In genomic region chr2:226637383-226637782, GRCh38 we compare ENCODE assay signal across 16 cellular contexts.
A peak's percentile ranks its signal among the peaks of the same experiment; 100 is the strongest.
DNase-seq lines count a peak whose midpoint lies in the region; ATAC-seq and TF ChIP-seq lines count a peak whose summit lies in the region.
"Had no signal": no experiment of that assay in that cellular context is flagged by ENCODE, and none has a peak within 500 bp of the region (broad histone marks: within the 10 kb centered on the region; RNA-seq: fewer than 3 reads in every experiment).

No MANE protein-coding gene starts in this region.

- no peak overlapping the region for H3K4ac ChIP-seq in mesenchymal stem cell (ENCODE audit: low read depth in 1 of 2, low read length in 2 of 2)

- H3K36me3 ChIP-seq in HCT116 (ENCODE audit: control insufficient read depth in 1 of 2, insufficient read depth in 2 of 2, low read length in 2 of 2) (peaks cover 0 to 48% of the 10 kb centered on the region in 2 experiments; a peak in 2 of 4 replicates), mesenchymal stem cell (ENCODE audit: control insufficient read depth in 1 of 2, insufficient read depth in 2 of 2, low read depth in 1 of 2, low read length in 2 of 2) (no peaks in the 10 kb centered on the region), PC-3 (ENCODE audit: low read depth, low read length) (no peaks in the 10 kb centered on the region), left ventricle myocardium inferior (no peaks in the 10 kb centered on the region)
- H3K36me3 ChIP-seq: BE2C, BLaER1 had no signal

- H3K9me3 ChIP-seq in HCT116 (ENCODE audit: control insufficient read depth in 1 of 2, insufficient read depth in 1 of 2, low read depth in 1 of 2, low read length in 2 of 2) (peaks cover 5 to 17% of the 10 kb centered on the region in 2 experiments; a peak in 2 of 4 replicates), mesenchymal stem cell (ENCODE audit: control insufficient read depth, low read length) (peaks cover 9% of the 10 kb centered on the region), PC-3 (ENCODE audit: low read length) (no peaks in the 10 kb centered on the region), left ventricle myocardium inferior (replicated peaks) (peaks cover 12% of the 10 kb centered on the region)
- H3K9me3 ChIP-seq: BE2C had no signal

- peak overlapping the region; percentile 42 to 81 for H2BK12ac ChIP-seq in mesenchymal stem cell (ENCODE audit: low read length in 2 of 2)

- TF ChIP-seq CTCF in HCT116 (IDR thresholded peaks at IDR 0.05 in 2 of 3, conservative IDR thresholded peaks at IDR 0.05 in 1 of 3; ENCODE audit: borderline replicate concordance in 1 of 3, insufficient read depth in 1 of 3, low read depth in 2 of 3, low read length in 2 of 3) (no peak), PC-3 (conservative IDR thresholded peaks at IDR 0.05; ENCODE audit: low read depth, low read length) (no peak), left ventricle myocardium inferior (IDR thresholded peaks at IDR 0.05; ENCODE audit: borderline replicate concordance) (no peak)

- POLR2A ChIA-PET in HCT116 (lab: Charles Lee) (no interaction called here), PC-3 (lab: Charles Lee; ENCODE audit: unreplicated experiment) (no interaction called here)

- H3K27ac ChIP-seq in HCT116 (ENCODE audit: low read depth, low read length) (peak overlapping the region; percentile 58; the same call in 1 of the 2 replicates), mesenchymal stem cell (ENCODE audit: low read length, poor library complexity, severe bottlenecking) (no peak overlapping the region), PC-3 (ENCODE audit: low read length) (no peak overlapping the region), left ventricle myocardium inferior (replicated peaks) (no peak overlapping the region)
- H3K27ac ChIP-seq: BLaER1 had no signal

- H3K4me2 ChIP-seq in HCT116 (ENCODE audit: low read length) (no peak overlapping the region), mesenchymal stem cell (ENCODE audit: low read length, poor library complexity, severe bottlenecking) (no peak overlapping the region), PC-3 (ENCODE audit: low read length) (no peak overlapping the region)
- H3K4me2 ChIP-seq: BLaER1 had no signal

- BruUV-seq in HCT116 (replicated peaks; lab: Mats Ljungman, UMichigan): no TSS peak
- no TSS peak for BruUV-seq in PC-3 (replicated peaks; lab: Mats Ljungman, UMichigan)

- H2BK120ac ChIP-seq in mesenchymal stem cell (ENCODE audit: low read depth, low read length): peak overlapping the region; percentile 77

- no peak overlapping the region for H3K9ac ChIP-seq in HCT116 (ENCODE audit: low read length)
- H3K9ac ChIP-seq in mesenchymal stem cell (ENCODE audit: low read length): no peak overlapping the region
- H3K9ac ChIP-seq in PC-3 (ENCODE audit: low read length): no peak overlapping the region
- H3K9ac ChIP-seq: BLaER1 had no signal

- no peak for DNase-seq in HCT116 (ENCODE audit: low read depth, low spot score)
- no peak for DNase-seq in mesenchymal stem cell
- DNase-seq in PC-3: no peak
- no peak for DNase-seq in left ventricle myocardium inferior
- DNase-seq: 8988T; ACHN; BE2C; C1 segment of cervical spinal cord; CD4-positive, alpha-beta memory T cell; CD4-positive, CD25-positive, alpha-beta regulatory T cell; CD8-positive, alpha-beta memory T cell; COR-L47; DMS79 treated with DMSO at 0.1 percent for 48 hours; GF-D8 had no signal

- CTCF ChIA-PET in HCT116 (lab: Charles Lee): no interaction called here
- CTCF ChIA-PET in PC-3 (lab: Charles Lee): no interaction called here

- 100% methylated on average over 2 of the region's 2 CpGs for WGBS in mesenchymal stem cell

- no peaks in the 10 kb centered on the region for H3F3A ChIP-seq in PC-3 (ENCODE audit: low read length, unreplicated experiment)

- H3K4me3 ChIP-seq in HCT116 (replicated peaks in 1 of 2; ENCODE audit: low read depth in 1 of 2, low read length in 2 of 2) (no peak overlapping the region), mesenchymal stem cell (ENCODE audit: insufficient read depth in 1 of 2, low read depth in 1 of 2, low read length in 2 of 2) (no peak overlapping the region), PC-3 (ENCODE audit: low read length) (no peak overlapping the region), left ventricle myocardium inferior (no peak overlapping the region)
- H3K4me3 ChIP-seq: BLaER1 had no signal

- H3K79me1 ChIP-seq in mesenchymal stem cell (replicated peaks; ENCODE audit: low read length, poor library complexity, severe bottlenecking): no peaks in the 10 kb centered on the region

- no peaks in the 10 kb centered on the region for H3K27me3 ChIP-seq in HCT116 (ENCODE audit: insufficient read depth, low read length)
- H3K27me3 ChIP-seq in mesenchymal stem cell (ENCODE audit: control insufficient read depth in 1 of 2, insufficient read depth in 1 of 2, low read length in 2 of 2): no peaks in the 10 kb centered on the region
- no peaks in the 10 kb centered on the region for H3K27me3 ChIP-seq in PC-3 (ENCODE audit: low read length)
- peaks cover 8% of the 10 kb centered on the region for H3K27me3 ChIP-seq in left ventricle myocardium inferior (ENCODE audit: low read depth)
- H3K27me3 ChIP-seq: BE2C, BLaER1 had no signal

- H3K79me2 ChIP-seq in HCT116 (ENCODE audit: insufficient read depth, low read length) (peaks cover 75% of the 10 kb centered on the region), PC-3 (ENCODE audit: low read length) (no peaks in the 10 kb centered on the region)

- no peak overlapping the region for H3K23ac ChIP-seq in mesenchymal stem cell (ENCODE audit: low read length in 2 of 2)

- H4K91ac ChIP-seq in mesenchymal stem cell (ENCODE audit: low read length): no peak overlapping the region

- H2AK5ac ChIP-seq in mesenchymal stem cell (ENCODE audit: low read length, severe bottlenecking): no peak overlapping the region

- H2BK5ac ChIP-seq in mesenchymal stem cell (ENCODE audit: low read depth, low read length, poor library complexity, severe bottlenecking): no peak overlapping the region

- RAD21 ChIA-PET in HCT116 (lab: Charles Lee; ENCODE audit: low non-redundant PET in 1 of 2, low total read pairs in 2 of 2, uncharacterized antibody in 2 of 2, unreplicated experiment in 2 of 2): no interaction called here

- no peak for TF ChIP-seq RAD21 in HCT116 (IDR thresholded peaks at IDR 0.05; ENCODE audit: low read depth)

- TF ChIP-seq POLR2A in HCT116 (IDR thresholded peaks at IDR 0.05; ENCODE audit: borderline replicate concordance, extremely low read depth, insufficient read depth, insufficient read length): no peak

- H4K8ac ChIP-seq in mesenchymal stem cell (ENCODE audit: low read length): no peak overlapping the region

- intact Hi-C loops in HCT116 (cut with micrococcal nuclease) (no loop called here), PC-3 (cut with micrococcal nuclease) (no loop called here), left ventricle myocardium inferior (cut with micrococcal nuclease) (no loop called here)

- no peaks in the 10 kb centered on the region for H3K9me2 ChIP-seq in HCT116 (ENCODE audit: insufficient read depth)
- no peaks in the 10 kb centered on the region for H3K9me2 ChIP-seq in PC-3 (replicated peaks; ENCODE audit: low read length)

- peak overlapping the region in 1 of 2 experiments; percentile 62 for H3K18ac ChIP-seq in mesenchymal stem cell (ENCODE audit: low read depth in 1 of 2, low read length in 2 of 2)

- H4K20me1 ChIP-seq in HCT116 (ENCODE audit: insufficient read depth) (no peaks in the 10 kb centered on the region), PC-3 (ENCODE audit: low read length) (no peaks in the 10 kb centered on the region)
- H4K20me1 ChIP-seq: BLaER1 had no signal

- ATAC-seq in HCT116: no peak
- no peak for ATAC-seq in PC-3
- no peak for ATAC-seq in HG02852 (IDR thresholded peaks at IDR 0.05; ENCODE audit: unreplicated experiment)

- H3K4me1 ChIP-seq in HCT116 (ENCODE audit: control insufficient read depth in 1 of 2, insufficient read depth in 2 of 2, low read length in 2 of 2) (peaks cover 31 to 42% of the 10 kb centered on the region in 2 experiments), mesenchymal stem cell (ENCODE audit: control insufficient read depth, insufficient read depth, low read depth, low read length) (no peaks in the 10 kb centered on the region), PC-3 (ENCODE audit: insufficient read depth, low read length) (peaks cover 3% of the 10 kb centered on the region; the same call in 1 of the 2 replicates), left ventricle myocardium inferior (peaks cover 11% of the 10 kb centered on the region)
- H3K4me1 ChIP-seq: BE2C, BLaER1 had no signal

- no peak overlapping the region for H2AFZ ChIP-seq in HCT116 (ENCODE audit: low read depth, low read length, poor library complexity, severe bottlenecking)
- no peak overlapping the region for H2AFZ ChIP-seq in mesenchymal stem cell (ENCODE audit: low read depth, low read length)
- H2AFZ ChIP-seq in PC-3 (ENCODE audit: low read length): no peak overlapping the region

- H2BK15ac ChIP-seq in mesenchymal stem cell (ENCODE audit: low read depth, poor library complexity, severe bottlenecking): no peak overlapping the region

- no peak overlapping the region for H3K14ac ChIP-seq in mesenchymal stem cell (ENCODE audit: low read length in 2 of 2)

TF ChIP-seq in HCT116, 20 proteins besides CTCF, POLR2A, EP300 and RAD21:
- no peak for TF ChIP-seq SRF (IDR thresholded peaks at IDR 0.05; ENCODE audit: low read depth)
- peak; percentile 34; the same call in 1 of the 2 replicates for TF ChIP-seq JUND (IDR thresholded peaks at IDR 0.05)
- peak; percentile 55; the same call in 1 of the 2 replicates for TF ChIP-seq CBX3 (IDR thresholded peaks at IDR 0.05; ENCODE audit: low read depth)
- TF ChIP-seq FOSL1 (IDR thresholded peaks at IDR 0.05; ENCODE audit: low read depth): peak; percentile 61; the same call in 1 of the 2 replicates
- TF ChIP-seq MAX (IDR thresholded peaks at IDR 0.05): no peak; the same call in 1 of the 2 replicates
- 0 out of 2 replicates have a peak, but pooled peaks have one; percentile 20 for TF ChIP-seq CEBPB (IDR thresholded peaks at IDR 0.05; ENCODE audit: low read depth)
- TF ChIP-seq SP1 (IDR thresholded peaks at IDR 0.05; ENCODE audit: low read depth): peak; percentile 40
